22 cellular contexts compared by ENCODE assay signal in the genomic region with DNA sequence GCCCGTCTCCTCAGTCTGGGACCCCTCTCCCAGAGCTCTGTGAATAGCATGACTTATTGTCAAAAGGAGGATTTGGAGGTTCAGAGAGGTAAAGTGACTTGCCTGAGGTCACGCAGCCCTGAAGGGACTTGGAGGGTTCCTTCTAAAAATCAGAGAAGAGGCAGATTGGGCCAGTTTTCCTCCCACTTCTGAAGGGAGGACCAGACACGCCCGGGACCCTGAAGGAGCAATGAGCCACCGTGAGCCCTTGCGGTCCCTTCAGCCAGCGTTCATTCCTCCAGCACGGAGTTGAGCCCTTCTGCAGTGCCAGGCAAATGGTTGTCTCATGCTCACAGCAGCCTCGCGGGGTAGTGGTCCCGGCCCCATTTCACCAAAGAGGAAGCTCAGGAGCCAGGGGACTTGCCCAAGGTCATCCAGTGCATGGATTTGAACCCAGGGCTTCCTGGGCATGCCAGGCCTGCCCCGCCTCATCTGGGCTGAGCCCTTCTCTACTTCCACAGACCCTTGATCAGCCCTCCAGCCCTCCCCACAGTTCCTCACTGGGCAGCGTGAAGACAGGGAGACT.
"Had no signal": no experiment of that assay in that cellular context is flagged by ENCODE, and none has a peak within 500 bp of the region (broad histone marks: within the 10 kb centered on the region; RNA-seq: fewer than 3 reads in every experiment).

No MANE protein-coding gene starts in this region.

- H3K36me3 Mint-ChIP-seq: activated naive CD4-positive, alpha-beta T cell treated with anti-CD3 and anti-CD28 coated beads, Interleukin-2, amount 50 U/mL, for 72 hours; naive thymus-derived CD4-positive, alpha-beta T cell had no signal

- H3K36me3 ChIP-seq: adrenal gland, thyroid gland, uterus had no signal

- H3K9me3 ChIP-seq: adrenal gland, esophagus squamous epithelium, psoas muscle, thyroid gland, uterus had no signal

- ATAC-seq: activated CD8-positive, alpha-beta T cell treated with anti-CD3 and anti-CD28 coated beads, Interleukin-2, amount 10 ng/mL, durations not matched to agents 7 days and 5 days; activated naive CD4-positive, alpha-beta T cell treated with anti-CD3 and anti-CD28 coated beads, Interleukin-2, amount 50 U/mL, for 72 hours; naive thymus-derived CD4-positive, alpha-beta T cell; psoas muscle; right cardiac atrium had no signal

- H3K9me3 Mint-ChIP-seq: activated CD4-positive, alpha-beta T cell treated with anti-CD3 and anti-CD28 coated beads, Interleukin-2, amount 10 ng/mL, durations not matched to agents 7 days and 5 days; activated naive CD4-positive, alpha-beta T cell treated with anti-CD3 and anti-CD28 coated beads, Interleukin-2, amount 50 U/mL, for 72 hours; dendritic cell treated with granulocyte-macrophage colony-stimulating factor and Interleukin-4, amounts not matched to agents 40 ng/mL and 50 ng/mL, for 4 days; naive thymus-derived CD4-positive, alpha-beta T cell; T-helper 1 cell treated with Interleukin-12 subunit alpha and Interleukin-12 subunit beta and Interleukin-4 antibody, amounts not matched to agents 30 μg/mL and 1 μg/mL, for 36 hours had no signal

- FAIRE-seq: bronchial epithelial cell, endothelial cell of umbilical vein had no signal

- H3K27me3 Mint-ChIP-seq: activated CD4-positive, alpha-beta T cell treated with anti-CD3 and anti-CD28 coated beads, Interleukin-2, amount 10 ng/mL, durations not matched to agents 7 days and 5 days; dendritic cell treated with granulocyte-macrophage colony-stimulating factor and Interleukin-4, amounts not matched to agents 40 ng/mL and 50 ng/mL, for 4 days; naive thymus-derived CD4-positive, alpha-beta T cell had no signal

- H3K4me2 ChIP-seq: smooth muscle cell had no signal

- H3K4me3 Mint-ChIP-seq: activated CD4-positive, alpha-beta T cell treated with anti-CD3 and anti-CD28 coated beads, Interleukin-2, amount 10 ng/mL, durations not matched to agents 7 days and 5 days; activated CD8-positive, alpha-beta T cell treated with anti-CD3 and anti-CD28 coated beads, Interleukin-2, amount 10 ng/mL, durations not matched to agents 7 days and 5 days; dendritic cell treated with granulocyte-macrophage colony-stimulating factor and Interleukin-4, amounts not matched to agents 40 ng/mL and 50 ng/mL, for 4 days; naive thymus-derived CD4-positive, alpha-beta T cell; T-helper 1 cell treated with Interleukin-12 subunit alpha and Interleukin-12 subunit beta and Interleukin-4 antibody, amounts not matched to agents 30 μg/mL and 1 μg/mL, for 36 hours had no signal

- H3K27me3 ChIP-seq: adrenal gland, esophagus squamous epithelium, thyroid gland, uterus had no signal

- H3K4me1 Mint-ChIP-seq: activated CD4-positive, alpha-beta T cell treated with anti-CD3 and anti-CD28 coated beads, Interleukin-2, amount 10 ng/mL, durations not matched to agents 7 days and 5 days had no signal

- H3K27ac Mint-ChIP-seq: activated CD4-positive, alpha-beta T cell treated with anti-CD3 and anti-CD28 coated beads, Interleukin-2, amount 10 ng/mL, durations not matched to agents 7 days and 5 days; activated CD8-positive, alpha-beta T cell treated with anti-CD3 and anti-CD28 coated beads, Interleukin-2, amount 10 ng/mL, durations not matched to agents 7 days and 5 days; activated naive CD4-positive, alpha-beta T cell treated with anti-CD3 and anti-CD28 coated beads, Interleukin-2, amount 50 U/mL, for 72 hours; dendritic cell treated with granulocyte-macrophage colony-stimulating factor and Interleukin-4, amounts not matched to agents 40 ng/mL and 50 ng/mL, for 4 days; naive thymus-derived CD4-positive, alpha-beta T cell; T-helper 1 cell treated with Interleukin-12 subunit alpha and Interleukin-12 subunit beta and Interleukin-4 antibody, amounts not matched to agents 30 μg/mL and 1 μg/mL, for 36 hours had no signal

- H3K4me3 ChIP-seq: adrenal gland, esophagus squamous epithelium, psoas muscle, smooth muscle cell, thyroid gland, uterus had no signal

- DNase-seq: activated CD4-positive, alpha-beta T cell treated with anti-CD3 and anti-CD28 coated beads, Interleukin-2, amount 10 ng/mL, durations not matched to agents 7 days and 5 days; activated CD8-positive, alpha-beta T cell treated with anti-CD3 and anti-CD28 coated beads, Interleukin-2, amount 10 ng/mL, durations not matched to agents 7 days and 5 days; activated gamma-delta T cell treated with Interleukin-2 at 50 U/mL for 16 hours; activated T-cell treated with anti-CD3 and anti-CD28 coated beads, Interleukin-2, amount 50 U/mL, for 48 hours; cerebellar nuclear complex; effector CD8-positive, alpha-beta T cell; esophagus squamous epithelium; mesenchymal stem cell; naive thymus-derived CD4-positive, alpha-beta T cell; psoas muscle; stimulated activated CD4-positive, alpha-beta T cell treated with anti-CD3 and anti-CD28 coated beads, Interleukin-4, amount 100 ng/mL, for 4 hours; stimulated activated naive CD4-positive, alpha-beta T cell treated with Interleukin-2 at 50 U/mL for 16 hours; thyroid gland; uterus had no signal

- H3K27ac ChIP-seq: esophagus squamous epithelium, psoas muscle, thyroid gland, uterus had no signal

- H3K4me1 ChIP-seq: psoas muscle had no signal
